ENCODE assay signal across 28 cellular contexts in the genomic region with DNA sequence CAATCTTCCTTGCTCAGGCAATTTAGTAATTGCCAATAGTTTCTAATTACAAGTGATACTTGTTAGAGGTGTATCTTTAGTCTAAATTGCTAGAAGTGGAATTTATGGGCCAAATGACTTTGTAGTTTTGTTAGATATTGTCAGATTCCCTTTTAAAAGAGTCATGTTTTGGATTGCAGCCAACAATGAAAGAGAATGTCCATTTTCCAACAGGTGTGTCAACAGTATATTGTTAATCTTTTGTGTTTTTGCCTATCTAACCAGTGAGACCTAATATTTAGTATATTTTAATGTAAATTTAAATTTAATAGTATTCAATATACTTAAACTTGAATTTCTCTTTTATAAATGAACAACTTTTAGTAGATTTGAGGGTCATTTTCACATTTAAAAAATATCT.
DNase-seq lines count a peak whose midpoint lies in the region; ATAC-seq and TF ChIP-seq lines count a peak whose summit lies in the region.
"Had no signal": no experiment of that assay in that cellular context is flagged by ENCODE, and none has a peak within 500 bp of the region (broad histone marks: within the 10 kb centered on the region; RNA-seq: fewer than 3 reads in every experiment).

No MANE protein-coding gene starts in this region.

- no peaks in the 10 kb centered on the region for H3K9me3 Mint-ChIP-seq in activated T-helper 17 cell treated with anti-CD3 and anti-CD28 coated beads, Interleukin-2, amount 50 U/mL, for 72 hours
- H3K9me3 Mint-ChIP-seq: activated B cell treated with CpG ODN at 0.5 μM for 24 hours, neural progenitor cell had no signal

- no peaks in the 10 kb centered on the region for H3K4me1 ChIP-seq in left ventricle myocardium inferior
- H3K4me1 ChIP-seq: neural progenitor cell, right atrium auricular region, SJSA1 had no signal

- intact Hi-C loops in left ventricle myocardium inferior (cut with micrococcal nuclease): no loop called here

- no peak for ATAC-seq in activated T-helper 17 cell treated with anti-CD3 and anti-CD28 coated beads, Interleukin-2, amount 50 U/mL, for 72 hours (replicated peaks)
- ATAC-seq: CD8-positive, alpha-beta T cell had no signal

- no peaks in the 10 kb centered on the region for H3K27me3 ChIP-seq in left ventricle myocardium inferior (ENCODE audit: low read depth)
- H3K27me3 ChIP-seq: esophagus muscularis mucosa, neural progenitor cell, right atrium auricular region, SJSA1 had no signal

- H3K27ac Mint-ChIP-seq in activated T-helper 17 cell treated with anti-CD3 and anti-CD28 coated beads, Interleukin-2, amount 50 U/mL, for 72 hours: no peak overlapping the region
- H3K27ac Mint-ChIP-seq: activated B cell treated with CpG ODN at 0.5 μM for 24 hours; activated naive CD4-positive, alpha-beta T cell treated with anti-CD3 and anti-CD28 coated beads, Interleukin-2, amount 50 U/mL, for 24 hours; B cell; CD8-positive, alpha-beta T cell; neural progenitor cell had no signal

- no peak overlapping the region for H3K4me3 ChIP-seq in left ventricle myocardium inferior
- H3K4me3 ChIP-seq: coronary artery, esophagus muscularis mucosa, neural progenitor cell, right atrium auricular region, SJSA1 had no signal

- H3K36me3 Mint-ChIP-seq in activated T-helper 17 cell treated with anti-CD3 and anti-CD28 coated beads, Interleukin-2, amount 50 U/mL, for 72 hours (ENCODE audit: low read depth): no peaks in the 10 kb centered on the region
- H3K36me3 Mint-ChIP-seq: activated naive CD4-positive, alpha-beta T cell treated with anti-CD3 and anti-CD28 coated beads, Interleukin-2, amount 50 U/mL, for 24 hours; CD8-positive, alpha-beta T cell; neural progenitor cell had no signal

- DNase-seq in NCI-H345 treated with DMSO at 0.1 percent for 48 hours (lab: John Stamatoyannopoulos, UW; ENCODE audit: unreplicated experiment): peak; percentile 7
- no peak for DNase-seq in NCI-H345 (lab: John Stamatoyannopoulos, UW)
- peak; percentile 16 for DNase-seq in NCI-H1417 treated with DMSO at 0.1 percent for 48 hours (lab: John Stamatoyannopoulos, UW)
- peak; percentile 79 for DNase-seq in NCI-H748 treated with DMSO at 0.1 percent for 48 hours (lab: John Stamatoyannopoulos, UW)
- peak; percentile 19 for DNase-seq in kidney tubule cell (ENCODE audit: low spot score)
- no peak for DNase-seq in left ventricle myocardium inferior
- no peak for DNase-seq in midbrain (lab: John Stamatoyannopoulos, UW)
- DNase-seq: activated B cell treated with CpG ODN at 0.5 μM for 24 hours; activated CD4-positive, alpha-beta T cell treated with anti-CD3 and anti-CD28 coated beads, Interleukin-2, amount 50 U/mL, for 4 hours; amygdala; CD8-positive, alpha-beta T cell; DMS79 treated with DMSO at 0.1 percent for 48 hours; effector memory CD4-positive, alpha-beta T cell; foreskin melanocyte; GF-D8; H7; NCI-H1694 treated with DMSO at 0.1 percent for 48 hours; stimulated activated CD4-positive, alpha-beta T cell treated with anti-CD3 and anti-CD28 coated beads, Interleukin-2, amount 100 ng/mL, for 24 hours; T-helper 1 cell; trophoblast cell had no signal

- H3K9me3 ChIP-seq in left ventricle myocardium inferior (replicated peaks): no peaks in the 10 kb centered on the region
- H3K9me3 ChIP-seq: esophagus muscularis mucosa, right atrium auricular region, SJSA1 had no signal

- no peaks in the 10 kb centered on the region for H3K36me3 ChIP-seq in left ventricle myocardium inferior
- H3K36me3 ChIP-seq: esophagus muscularis mucosa, neural progenitor cell, right atrium auricular region, SJSA1 had no signal

- no peaks in the 10 kb centered on the region for H3K4me1 Mint-ChIP-seq in activated T-helper 17 cell treated with anti-CD3 and anti-CD28 coated beads, Interleukin-2, amount 50 U/mL, for 72 hours
- H3K4me1 Mint-ChIP-seq: activated B cell treated with CpG ODN at 0.5 μM for 24 hours; activated naive CD4-positive, alpha-beta T cell treated with anti-CD3 and anti-CD28 coated beads, Interleukin-2, amount 50 U/mL, for 24 hours; B cell; neural progenitor cell had no signal

- no peak overlapping the region for H3K27ac ChIP-seq in left ventricle myocardium inferior (replicated peaks)
- H3K27ac ChIP-seq: coronary artery, esophagus muscularis mucosa, neural progenitor cell, right atrium auricular region, SJSA1 had no signal

- no peak overlapping the region for H3K4me3 Mint-ChIP-seq in activated T-helper 17 cell treated with anti-CD3 and anti-CD28 coated beads, Interleukin-2, amount 50 U/mL, for 72 hours
- H3K4me3 Mint-ChIP-seq: activated B cell treated with CpG ODN at 0.5 μM for 24 hours; activated naive CD4-positive, alpha-beta T cell treated with anti-CD3 and anti-CD28 coated beads, Interleukin-2, amount 50 U/mL, for 24 hours; B cell; CD8-positive, alpha-beta T cell; neural progenitor cell had no signal

- H3K27me3 Mint-ChIP-seq in activated T-helper 17 cell treated with anti-CD3 and anti-CD28 coated beads, Interleukin-2, amount 50 U/mL, for 72 hours: peaks cover 3% of the 10 kb centered on the region
- H3K27me3 Mint-ChIP-seq: activated B cell treated with CpG ODN at 0.5 μM for 24 hours; activated naive CD4-positive, alpha-beta T cell treated with anti-CD3 and anti-CD28 coated beads, Interleukin-2, amount 50 U/mL, for 24 hours; B cell had no signal

- no peak for TF ChIP-seq CTCF in left ventricle myocardium inferior (IDR thresholded peaks at IDR 0.05; ENCODE audit: borderline replicate concordance)

Comparison
In these comparisons a context has a peak if more than half of its experiments do, and no peak if none do; other contexts are left out.
1. DNase-seq: peak in NCI-H345 treated with DMSO at 0.1 percent for 48 hours (single experiment), NCI-H1417 treated with DMSO at 0.1 percent for 48 hours (single experiment), NCI-H748 treated with DMSO at 0.1 percent for 48 hours (single experiment) and kidney tubule cell (single experiment); none in NCI-H345 (single experiment), left ventricle myocardium inferior (single experiment) and midbrain (single experiment).